26 cellular contexts compared by ENCODE assay signal in genomic region chr13:111650626-111651025, GRCh38.
"Had no signal": no experiment of that assay in that cellular context is flagged by ENCODE, and none has a peak within 500 bp of the region (broad histone marks: within the 10 kb centered on the region; RNA-seq: fewer than 3 reads in every experiment).

No MANE protein-coding gene starts in this region.

- H3K27me3 ChIP-seq: colonic mucosa, right lobe of liver, thyroid gland had no signal

- ATAC-seq: effector memory CD8-positive, alpha-beta T cell; left ventricle myocardium superior; lower lobe of right lung; natural killer cell; right lobe of liver; stimulated activated effector memory CD8-positive, alpha-beta T cell treated with anti-CD3 and anti-CD28 coated beads, Interleukin-12 subunit alpha, Interleukin-12 subunit beta, amount 100 ng/mL, for 72 hours had no signal

- H3K4me1 Mint-ChIP-seq: immature natural killer cell; natural killer cell; stimulated activated effector memory CD8-positive, alpha-beta T cell treated with anti-CD3 and anti-CD28 coated beads, Interleukin-12 subunit alpha, Interleukin-12 subunit beta, amount 100 ng/mL, for 72 hours had no signal

- H3K9me3 Mint-ChIP-seq: effector memory CD8-positive, alpha-beta T cell; immature natural killer cell; natural killer cell; stimulated activated effector memory CD8-positive, alpha-beta T cell treated with anti-CD3 and anti-CD28 coated beads, Interleukin-12 subunit alpha, Interleukin-12 subunit beta, amount 100 ng/mL, for 72 hours had no signal

- H3K27ac ChIP-seq: colonic mucosa, lower lobe of right lung, parathyroid adenoma, right lobe of liver, stomach, thyroid gland had no signal

- H3K27ac Mint-ChIP-seq: effector memory CD8-positive, alpha-beta T cell; immature natural killer cell; natural killer cell; progenitor cell of endocrine pancreas; stimulated activated effector memory CD8-positive, alpha-beta T cell treated with anti-CD3 and anti-CD28 coated beads, Interleukin-12 subunit alpha, Interleukin-12 subunit beta, amount 100 ng/mL, for 72 hours had no signal

- H3K9me3 ChIP-seq: colonic mucosa, lower lobe of right lung, right lobe of liver, stomach, thyroid gland had no signal

- H3K36me3 ChIP-seq: colonic mucosa, lower lobe of right lung, right lobe of liver, stomach, thyroid gland had no signal

- H3K4me1 ChIP-seq: colonic mucosa, lower lobe of right lung, parathyroid adenoma, right lobe of liver, stomach, thyroid gland had no signal

- FAIRE-seq: endometrium, frontal cortex, keratinocyte, small intestine, urothelium cell line had no signal

- DNase-seq: colonic mucosa; dermis blood vessel endothelial cell; effector memory CD8-positive, alpha-beta T cell; erythroblast; hypothalamus; immature natural killer cell; left ventricle myocardium superior; lower lobe of right lung; natural killer cell; occipital lobe; small intestine; stimulated activated CD4-positive, alpha-beta T cell treated with anti-CD3 and anti-CD28 coated beads, Interleukin-12 subunit alpha, Interleukin-12 subunit beta, amount 100 ng/mL, for 4 hours; stimulated activated CD4-positive, alpha-beta T cell treated with anti-CD3 and anti-CD28 coated beads, Interleukin-1b, Interleukin-23, amount 100 ng/mL, for 48 hours; stimulated activated CD4-positive, alpha-beta T cell treated with anti-CD3 and anti-CD28 coated beads, Interleukin-4, amount 100 ng/mL, for 1 hour; stimulated activated naive CD4-positive, alpha-beta T cell treated with Interleukin-2 at 50 U/mL for 16 hours; stomach; thyroid gland; trophoblast cell had no signal

- H3K4me3 Mint-ChIP-seq: effector memory CD8-positive, alpha-beta T cell; immature natural killer cell; natural killer cell; stimulated activated effector memory CD8-positive, alpha-beta T cell treated with anti-CD3 and anti-CD28 coated beads, Interleukin-12 subunit alpha, Interleukin-12 subunit beta, amount 100 ng/mL, for 72 hours had no signal

- H3K36me3 Mint-ChIP-seq: immature natural killer cell; natural killer cell; stimulated activated effector memory CD8-positive, alpha-beta T cell treated with anti-CD3 and anti-CD28 coated beads, Interleukin-12 subunit alpha, Interleukin-12 subunit beta, amount 100 ng/mL, for 72 hours had no signal

- H3K4me3 ChIP-seq: colonic mucosa, lower lobe of right lung, right lobe of liver, stomach, thyroid gland had no signal
